1 cellular context compared by ENCODE assay signal in the genomic region with DNA sequence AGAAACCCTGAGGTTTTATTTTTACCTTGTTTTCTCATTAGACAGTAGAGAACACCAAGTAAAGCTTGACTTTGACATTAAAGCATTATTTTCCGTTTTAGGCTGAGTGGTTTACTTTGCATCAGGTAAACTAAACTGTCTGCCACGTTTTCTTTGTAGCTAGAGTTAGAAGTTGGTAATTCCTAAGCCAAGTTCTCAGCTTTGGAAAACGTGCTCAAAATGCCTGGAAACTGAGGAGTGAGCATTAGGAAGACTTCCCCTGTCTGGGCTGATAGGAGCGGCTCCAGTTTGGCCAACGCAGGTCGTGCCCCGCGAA.
TF ChIP-seq lines count a peak whose summit lies in the region.

No MANE protein-coding gene starts in this region.

TF ChIP-seq in HEK293, 187 proteins besides CTCF, POLR2A, EP300 and RAD21 (continued from another document):
- TF ChIP-seq, protein P1, sequence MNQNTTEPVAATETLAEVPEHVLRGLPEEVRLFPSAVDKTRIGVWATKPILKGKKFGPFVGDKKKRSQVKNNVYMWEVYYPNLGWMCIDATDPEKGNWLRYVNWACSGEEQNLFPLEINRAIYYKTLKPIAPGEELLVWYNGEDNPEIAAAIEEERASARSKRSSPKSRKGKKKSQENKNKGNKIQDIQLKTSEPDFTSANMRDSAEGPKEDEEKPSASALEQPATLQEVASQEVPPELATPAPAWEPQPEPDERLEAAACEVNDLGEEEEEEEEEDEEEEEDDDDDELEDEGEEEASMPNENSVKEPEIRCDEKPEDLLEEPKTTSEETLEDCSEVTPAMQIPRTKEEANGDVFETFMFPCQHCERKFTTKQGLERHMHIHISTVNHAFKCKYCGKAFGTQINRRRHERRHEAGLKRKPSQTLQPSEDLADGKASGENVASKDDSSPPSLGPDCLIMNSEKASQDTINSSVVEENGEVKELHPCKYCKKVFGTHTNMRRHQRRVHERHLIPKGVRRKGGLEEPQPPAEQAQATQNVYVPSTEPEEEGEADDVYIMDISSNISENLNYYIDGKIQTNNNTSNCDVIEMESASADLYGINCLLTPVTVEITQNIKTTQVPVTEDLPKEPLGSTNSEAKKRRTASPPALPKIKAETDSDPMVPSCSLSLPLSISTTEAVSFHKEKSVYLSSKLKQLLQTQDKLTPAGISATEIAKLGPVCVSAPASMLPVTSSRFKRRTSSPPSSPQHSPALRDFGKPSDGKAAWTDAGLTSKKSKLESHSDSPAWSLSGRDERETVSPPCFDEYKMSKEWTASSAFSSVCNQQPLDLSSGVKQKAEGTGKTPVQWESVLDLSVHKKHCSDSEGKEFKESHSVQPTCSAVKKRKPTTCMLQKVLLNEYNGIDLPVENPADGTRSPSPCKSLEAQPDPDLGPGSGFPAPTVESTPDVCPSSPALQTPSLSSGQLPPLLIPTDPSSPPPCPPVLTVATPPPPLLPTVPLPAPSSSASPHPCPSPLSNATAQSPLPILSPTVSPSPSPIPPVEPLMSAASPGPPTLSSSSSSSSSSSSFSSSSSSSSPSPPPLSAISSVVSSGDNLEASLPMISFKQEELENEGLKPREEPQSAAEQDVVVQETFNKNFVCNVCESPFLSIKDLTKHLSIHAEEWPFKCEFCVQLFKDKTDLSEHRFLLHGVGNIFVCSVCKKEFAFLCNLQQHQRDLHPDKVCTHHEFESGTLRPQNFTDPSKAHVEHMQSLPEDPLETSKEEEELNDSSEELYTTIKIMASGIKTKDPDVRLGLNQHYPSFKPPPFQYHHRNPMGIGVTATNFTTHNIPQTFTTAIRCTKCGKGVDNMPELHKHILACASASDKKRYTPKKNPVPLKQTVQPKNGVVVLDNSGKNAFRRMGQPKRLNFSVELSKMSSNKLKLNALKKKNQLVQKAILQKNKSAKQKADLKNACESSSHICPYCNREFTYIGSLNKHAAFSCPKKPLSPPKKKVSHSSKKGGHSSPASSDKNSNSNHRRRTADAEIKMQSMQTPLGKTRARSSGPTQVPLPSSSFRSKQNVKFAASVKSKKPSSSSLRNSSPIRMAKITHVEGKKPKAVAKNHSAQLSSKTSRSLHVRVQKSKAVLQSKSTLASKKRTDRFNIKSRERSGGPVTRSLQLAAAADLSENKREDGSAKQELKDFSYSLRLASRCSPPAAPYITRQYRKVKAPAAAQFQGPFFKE (tag by site-specific recombination; IDR thresholded peaks at IDR 0.05; ENCODE audit: borderline replicate concordance) = no peak
- no peak for TF ChIP-seq SALL2 (tag by site-specific recombination; IDR thresholded peaks at IDR 0.05; ENCODE audit: borderline replicate concordance)
